ENCODE assay signal across 11 cellular contexts in genomic region chr1:77312364-77312763, GRCh38. TPM values are rescaled to one million over a fixed set of nuclear protein-coding genes. Genes with fewer than 3 reads are reported as not detected.
DNase-seq lines count a peak whose midpoint lies in the region; ATAC-seq and TF ChIP-seq lines count a peak whose summit lies in the region.
"Not testable (repeated sequence)": the region's sequence is repeated elsewhere in the genome, so short reads cannot be mapped to it uniquely, and the experiment has no call there.
"Had no signal": no experiment of that assay in that cellular context is flagged by ENCODE, and none has a peak within 500 bp of the region (broad histone marks: within the 10 kb centered on the region; RNA-seq: fewer than 3 reads in every experiment).

No MANE protein-coding gene starts in this region.

- H3K4me1 Mint-ChIP-seq in T-helper 17 cell (peaks cover 18% of the 10 kb centered on the region), natural killer cell (peaks cover 16 to 22% of the 10 kb centered on the region in 2 donors)
- H3K4me1 Mint-ChIP-seq in activated naive CD8-positive, alpha-beta T cell treated with anti-CD3 and anti-CD28 coated beads, Interleukin-2, amount 10 ng/mL, durations not matched to agents 7 days and 5 days, result peaks cover 12% of the 10 kb centered on the region

- ATAC-seq in T-helper 17 cell, result not testable (repeated sequence)
- ATAC-seq in activated naive CD8-positive, alpha-beta T cell treated with anti-CD3 and anti-CD28 coated beads, Interleukin-2, amount 10 ng/mL, durations not matched to agents 7 days and 5 days (ENCODE audit: low read depth), result peak; percentile 62
- peak; percentile 70 to 86 (median 82) for ATAC-seq in natural killer cell

- H3K27ac Mint-ChIP-seq in T-helper 17 cell (peak overlapping the region; percentile 29), natural killer cell (peak overlapping the region in 1 of 2 donors; percentile 8)
- H3K27ac Mint-ChIP-seq in activated naive CD8-positive, alpha-beta T cell treated with anti-CD3 and anti-CD28 coated beads, Interleukin-2, amount 10 ng/mL, durations not matched to agents 7 days and 5 days, result not testable (repeated sequence)

- H3K36me3 Mint-ChIP-seq in T-helper 17 cell (ENCODE audit: low read depth); activated naive CD8-positive, alpha-beta T cell treated with anti-CD3 and anti-CD28 coated beads, Interleukin-2, amount 10 ng/mL, durations not matched to agents 7 days and 5 days; natural killer cell: not testable (repeated sequence)

- H3K9me3 ChIP-seq in T-helper 17 cell (ENCODE audit: control insufficient read depth, low read length, poor library complexity, severe bottlenecking), result not testable (repeated sequence)

- DNase-seq in DMS53 (lab: John Stamatoyannopoulos, UW) (peak; percentile 19), MV-4-11 (lab: John Stamatoyannopoulos, UW) (peak; percentile 80), activated T-cell treated with anti-CD3 and anti-CD28 coated beads for 48 hours (ENCODE audit: low read depth) (peak; percentile 8), fibroblast of gingiva (ENCODE audit: low read depth) (peak; percentile 14)
- not testable (repeated sequence) for DNase-seq in T-helper 17 cell; activated naive CD8-positive, alpha-beta T cell treated with anti-CD3 and anti-CD28 coated beads, Interleukin-2, amount 10 ng/mL, durations not matched to agents 7 days and 5 days; natural killer cell

- H3K9me3 Mint-ChIP-seq in activated naive CD8-positive, alpha-beta T cell treated with anti-CD3 and anti-CD28 coated beads, Interleukin-2, amount 10 ng/mL, durations not matched to agents 7 days and 5 days; natural killer cell: not testable (repeated sequence)

- POLR2A ChIA-PET in activated naive CD8-positive, alpha-beta T cell treated with anti-CD3 and anti-CD28 coated beads, Interleukin-2, amount 10 ng/mL, durations not matched to agents 7 days and 5 days (lab: Charles Lee), result not testable (repeated sequence)

- intact Hi-C loops in natural killer cell (cut with micrococcal nuclease), result not testable (repeated sequence)

- not testable (repeated sequence) for H3K4me3 Mint-ChIP-seq in T-helper 17 cell; activated naive CD8-positive, alpha-beta T cell treated with anti-CD3 and anti-CD28 coated beads, Interleukin-2, amount 10 ng/mL, durations not matched to agents 7 days and 5 days; natural killer cell

- H3K27me3 Mint-ChIP-seq in T-helper 17 cell; activated naive CD8-positive, alpha-beta T cell treated with anti-CD3 and anti-CD28 coated beads, Interleukin-2, amount 10 ng/mL, durations not matched to agents 7 days and 5 days; natural killer cell (ENCODE audit: low read depth in 2 of 2): not testable (repeated sequence)

- TF ChIP-seq CTCF in natural killer cell (IDR thresholded peaks at IDR 0.05), result not testable (repeated sequence)

RNA-seq across cellular contexts. Expression of gene AK5, which starts 30.5 kb away (rescaled TPM):
- total RNA-seq in T-helper 17 cell (1 to 10 TPM; 2.7 to 5.5 TPM), natural killer cell (10 to 100 TPM in 2 of 3 donors, 1 to 10 TPM in 1; 9.4 to 29.8 (median 11.4) TPM)
- 1 to 10 TPM; 4.7 to 7.8 TPM for total RNA-seq in activated naive CD8-positive, alpha-beta T cell treated with anti-CD3 and anti-CD28 coated beads, Interleukin-2, amount 10 ng/mL, durations not matched to agents 7 days and 5 days
- total RNA-seq: activated T-helper 1 cell treated with anti-CD3 and anti-CD28 coated beads, Interleukin-12 subunit alpha, Interleukin-12 subunit beta, Interleukin-2, Interleukin-4 antibody, amounts not matched to agents 30 ng/mL and 10 ng/mL and 1 ng/mL, durations not matched to agents 14 hours and 24 hours and 36 hours; ascending aorta; mesenteric fat pad; smooth muscle cell had no signal
